8 cellular contexts compared by ENCODE assay signal in the genomic region with DNA sequence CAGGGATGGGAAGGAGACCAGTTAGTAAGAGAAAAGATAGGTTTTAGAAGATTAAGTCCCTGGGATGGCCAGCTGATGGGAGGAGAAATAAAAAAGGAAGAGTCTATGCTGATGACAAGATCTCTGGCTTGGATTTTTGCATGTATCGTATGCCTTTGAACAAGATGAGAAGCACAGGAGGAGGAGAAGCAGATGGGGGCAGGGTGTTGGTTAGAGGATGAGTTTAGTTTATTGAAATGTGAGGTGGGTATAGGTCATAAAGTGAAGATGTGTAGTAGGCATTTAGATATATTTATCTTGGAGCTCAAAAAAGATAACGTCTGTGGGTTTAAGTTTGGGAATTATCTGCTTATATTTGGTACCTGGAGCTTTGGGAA. TPM values are rescaled to one million over a fixed set of nuclear protein-coding genes. Genes with fewer than 3 reads are reported as not detected.
DNase-seq lines count a peak whose midpoint lies in the region; ATAC-seq and TF ChIP-seq lines count a peak whose summit lies in the region.

No MANE protein-coding gene starts in this region.

- H4K8ac ChIP-seq in neuronal stem cell (ENCODE audit: low read depth, low read length): no peak overlapping the region

- no peak overlapping the region for H3K23ac ChIP-seq in neuronal stem cell (ENCODE audit: low read depth, low read length, poor library complexity)

- WGBS in neuronal stem cell (ENCODE audit: extremely low coverage in 2 of 2, insufficient read length in 2 of 2, insufficient replicate concordance in 1 of 2), 2 donors: no CpG with 5 or more reads among the region's 2 CpGs

- no peaks in the 10 kb centered on the region for H3K79me1 ChIP-seq in neuronal stem cell (ENCODE audit: low read depth, low read length)

- H3K18ac ChIP-seq in neuronal stem cell (ENCODE audit: low read length): no peak overlapping the region

- peaks cover 0 to 10% (median 0%) of the 10 kb centered on the region in 11 experiments; a peak in 2 of 22 replicates for H3K9me3 ChIP-seq in BLaER1 treated with 17β-estradiol and CSF1 and Interleukin-3, amounts not matched to agents 10 nM and 100 nM (replicated peaks in 1 of 11)
- H3K9me3 ChIP-seq in effector memory CD4-positive, alpha-beta T cell (ENCODE audit: control insufficient read depth, low read length): no peaks in the 10 kb centered on the region
- no peaks in the 10 kb centered on the region for H3K9me3 ChIP-seq in neuronal stem cell (replicated peaks in 1 of 2; ENCODE audit: control insufficient read depth in 2 of 2, insufficient read depth in 1 of 2, low read depth in 1 of 2, low read length in 2 of 2)

- H2BK120ac ChIP-seq in neuronal stem cell (ENCODE audit: low read depth, low read length): no peak overlapping the region

- peaks cover 45% of the 10 kb centered on the region for H3K79me2 ChIP-seq in KMS-11 (ENCODE audit: insufficient read depth, low read depth)

- no peaks in the 10 kb centered on the region for H3K27me3 ChIP-seq in BLaER1 treated with 17β-estradiol and CSF1 and Interleukin-3, amounts not matched to agents 10 nM and 100 nM
- no peaks in the 10 kb centered on the region for H3K27me3 ChIP-seq in KMS-11 (ENCODE audit: insufficient read depth, low read depth)
- no peaks in the 10 kb centered on the region for H3K27me3 ChIP-seq in effector memory CD4-positive, alpha-beta T cell (replicated peaks; ENCODE audit: control insufficient read depth, insufficient read depth, low read length, poor library complexity, severe bottlenecking)
- H3K27me3 ChIP-seq in neuronal stem cell (ENCODE audit: control insufficient read depth in 3 of 3, insufficient read depth in 3 of 3, low read depth in 1 of 3, low read length in 3 of 3): no peaks in the 10 kb centered on the region

- peak overlapping the region in 8 of 11 experiments; percentile 82 to 89 (median 88); a peak in 13 of 22 replicates for H3K27ac ChIP-seq in BLaER1 treated with 17β-estradiol and CSF1 and Interleukin-3, amounts not matched to agents 10 nM and 100 nM
- H3K27ac ChIP-seq in KMS-11: peak overlapping the region; percentile 73
- peak overlapping the region; percentile 96 for H3K27ac ChIP-seq in effector memory CD4-positive, alpha-beta T cell (ENCODE audit: insufficient read depth, low read length, poor library complexity, severe bottlenecking)
- no peak overlapping the region for H3K27ac ChIP-seq in neuronal stem cell (replicated peaks; ENCODE audit: low read length)

- H2BK15ac ChIP-seq in neuronal stem cell (ENCODE audit: low read length): no peak overlapping the region

- H3K4me3 ChIP-seq in BLaER1 treated with 17β-estradiol and CSF1 and Interleukin-3, amounts not matched to agents 10 nM and 100 nM: peak overlapping the region; percentile 82 to 96 (median 88)
- H3K4me3 ChIP-seq in KMS-11 (IDR thresholded peaks at IDR 0.05; ENCODE audit: insufficient read depth, low read depth, low read length) (peak overlapping the region; percentile 98), neuronal stem cell (ENCODE audit: low read length in 2 of 2) (peak overlapping the region in 1 of 2 donors; percentile 87)
- H3K4me3 ChIP-seq in effector memory CD4-positive, alpha-beta T cell (ENCODE audit: insufficient read depth, low read depth, low read length, poor library complexity, severe bottlenecking): peak overlapping the region; percentile 90

- H2AFZ ChIP-seq in KMS-11 (ENCODE audit: low read depth): peak overlapping the region; percentile 80
- peak overlapping the region; percentile 96 for H2AFZ ChIP-seq in neuronal stem cell (ENCODE audit: low read length)

- H2BK5ac ChIP-seq in neuronal stem cell (ENCODE audit: low read length): no peak overlapping the region

- peaks cover 0 to 46% (median 19%) of the 10 kb centered on the region in 11 experiments; a peak in 9 of 22 replicates for H4K20me1 ChIP-seq in BLaER1 treated with 17β-estradiol and CSF1 and Interleukin-3, amounts not matched to agents 10 nM and 100 nM
- no peaks in the 10 kb centered on the region for H4K20me1 ChIP-seq in KMS-11 (ENCODE audit: insufficient read depth)

- H3K9ac ChIP-seq in BLaER1 treated with 17β-estradiol and CSF1 and Interleukin-3, amounts not matched to agents 10 nM and 100 nM: peak overlapping the region; percentile 84 to 91 (median 89)
- H3K9ac ChIP-seq in KMS-11: peak overlapping the region; percentile 73
- H3K9ac ChIP-seq in neuronal stem cell (ENCODE audit: low read depth, low read length, poor library complexity): no peak overlapping the region

- no peak for DNase-seq in effector memory CD4-positive, alpha-beta T cell
- DNase-seq in neuronal stem cell (ENCODE audit: low spot score): no peak
- no peak for DNase-seq in posterior vena cava (ENCODE audit: low spot score)
- DNase-seq in HPDE6-E6E7 (ENCODE audit: extremely low spot score): no peak
- no peak for DNase-seq in effector CD8-positive, alpha-beta T cell (lab: John Stamatoyannopoulos, UW)

- peaks cover 9 to 18% (median 15%) of the 10 kb centered on the region in 10 experiments for H3K4me1 ChIP-seq in BLaER1 treated with 17β-estradiol and CSF1 and Interleukin-3, amounts not matched to agents 10 nM and 100 nM
- H3K4me1 ChIP-seq in KMS-11 (ENCODE audit: low read depth, poor library complexity, severe bottlenecking): peaks cover 21% of the 10 kb centered on the region
- peaks cover 10% of the 10 kb centered on the region for H3K4me1 ChIP-seq in effector memory CD4-positive, alpha-beta T cell (ENCODE audit: control insufficient read depth, insufficient read depth, low read length, poor library complexity, severe bottlenecking)
- H3K4me1 ChIP-seq in neuronal stem cell (ENCODE audit: control insufficient read depth in 2 of 2, insufficient read depth in 1 of 2, low read depth in 1 of 2, low read length in 2 of 2): peaks cover 3 to 5% of the 10 kb centered on the region in 2 donors

- no peak overlapping the region for H3K14ac ChIP-seq in neuronal stem cell (ENCODE audit: low read length)

- peak overlapping the region; percentile 88 to 99 (median 93) for H3K4me2 ChIP-seq in BLaER1 treated with 17β-estradiol and CSF1 and Interleukin-3, amounts not matched to agents 10 nM and 100 nM
- H3K4me2 ChIP-seq in KMS-11: peak overlapping the region; percentile 77
- peak overlapping the region; percentile 71 for H3K4me2 ChIP-seq in neuronal stem cell (ENCODE audit: insufficient read depth, low read length, poor library complexity, severe bottlenecking)

- no peak for TF ChIP-seq CTCF in KMS-11 (conservative IDR thresholded peaks at IDR 0.05; ENCODE audit: low read depth, low read length)

- ATAC-seq in HG03354 (IDR thresholded peaks at IDR 0.05; ENCODE audit: poor library complexity, severe bottlenecking, unreplicated experiment): no peak

- H4K91ac ChIP-seq in neuronal stem cell (ENCODE audit: low read depth, low read length, poor library complexity): no peak overlapping the region

- intact Hi-C loops in posterior vena cava (cut with DNase I): no loop called here

- no peak overlapping the region for H2AK5ac ChIP-seq in neuronal stem cell (ENCODE audit: low read depth, low read length)

- no peak overlapping the region for H2BK12ac ChIP-seq in neuronal stem cell (ENCODE audit: low read length)

- peaks cover 6 to 25% (median 16%) of the 10 kb centered on the region in 11 experiments; a peak in 20 of 22 replicates for H3K36me3 ChIP-seq in BLaER1 treated with 17β-estradiol and CSF1 and Interleukin-3, amounts not matched to agents 10 nM and 100 nM
- H3K36me3 ChIP-seq in KMS-11 (ENCODE audit: insufficient read depth) (no peaks in the 10 kb centered on the region), neuronal stem cell (replicated peaks in 1 of 2; ENCODE audit: control insufficient read depth in 2 of 2, insufficient read depth in 2 of 2, low read length in 2 of 2) (peaks cover 0 to 11% of the 10 kb centered on the region in 2 donors)
- H3K36me3 ChIP-seq in effector memory CD4-positive, alpha-beta T cell (ENCODE audit: control insufficient read depth, insufficient read depth, low read length): peaks cover 3% of the 10 kb centered on the region

- H3K4ac ChIP-seq in neuronal stem cell (ENCODE audit: low read length): no peak overlapping the region

RNA-seq across cellular contexts. Expression of gene TIPRL, which starts 1.4 kb away (rescaled TPM):
- polyA plus RNA-seq in neuronal stem cell (2013, experiment 1 of 2): 28.7 TPM
- 29.4 TPM for polyA plus RNA-seq in neuronal stem cell (2013, experiment 2 of 2)
- 10 to 100 TPM; 29.2 to 32.7 TPM for total RNA-seq in posterior vena cava

RNA-seq across cellular contexts. Expression of gene GPR161, which starts 43.4 kb away (rescaled TPM):
- 19.6 TPM for polyA plus RNA-seq in neuronal stem cell (2013, experiment 1 of 2)
- 19.7 TPM for polyA plus RNA-seq in neuronal stem cell (2013, experiment 2 of 2)
- total RNA-seq in posterior vena cava: 10 to 100 TPM; 12.9 to 17.7 TPM

RNA-seq across cellular contexts. Expression of gene SFT2D2, which starts 45.7 kb away (rescaled TPM):
- 7.8 TPM for polyA plus RNA-seq in neuronal stem cell (2013, experiment 1 of 2)
- polyA plus RNA-seq in neuronal stem cell (2013, experiment 2 of 2): 9.0 TPM
- 10 to 100 TPM; 55.3 to 64.6 TPM for total RNA-seq in posterior vena cava
